8 cellular contexts compared by ENCODE assay signal in genomic region chr19:40714519-40715299, GRCh38. TPM values are rescaled to one million over a fixed set of nuclear protein-coding genes. Genes with fewer than 3 reads are reported as not detected.
A peak's percentile ranks its signal among the peaks of the same experiment; 100 is the strongest.
DNase-seq lines count a peak whose midpoint lies in the region; ATAC-seq, FAIRE-seq and TF ChIP-seq lines count a peak whose summit lies in the region.

No MANE protein-coding gene starts in this region.

- H3K4me1 ChIP-seq in pancreas (peaks cover 1 to 8% (median 7%) of the 10 kb centered on the region in 3 donors), thymus (ENCODE audit: control insufficient read depth, insufficient read depth, low read length) (peaks cover 42% of the 10 kb centered on the region)

- intact Hi-C loops in Right ventricle myocardium superior (cut with DNase I), result no loop called here
- intact Hi-C loops in pancreas (cut with DNase I), result no loop called here

- TF ChIP-seq CTCF in SU-DHL-6 (IDR thresholded peaks at IDR 0.05; ENCODE audit: insufficient read depth, low read length, poor library complexity, severe bottlenecking) (no peak), pancreas (IDR thresholded peaks at IDR 0.05) (no peak)

- no peaks in the 10 kb centered on the region for H3K9me2 ChIP-seq in SU-DHL-6 (replicated peaks; ENCODE audit: insufficient read depth, low read length)

- peak overlapping the region; percentile 86 for H3K4me2 ChIP-seq in SU-DHL-6 (ENCODE audit: low read depth, low read length, poor library complexity, severe bottlenecking)

- peaks cover 19% of the 10 kb centered on the region for H3F3A ChIP-seq in SU-DHL-6 (ENCODE audit: insufficient read depth)

- H3K4me3 ChIP-seq in SU-DHL-6 (ENCODE audit: insufficient read depth, low read length, poor library complexity, severe bottlenecking), result peak overlapping the region; percentile 69
- peak overlapping the region; percentile 14 to 86 (median 50) for H3K4me3 ChIP-seq in pancreas
- peak overlapping the region; percentile 91 for H3K4me3 ChIP-seq in thymus (ENCODE audit: low read length)

- H3K36me3 ChIP-seq in SU-DHL-6 (ENCODE audit: low read length) (no peaks in the 10 kb centered on the region), pancreas (peaks cover 0 to 3% (median 0%) of the 10 kb centered on the region in 3 donors), thymus (ENCODE audit: control insufficient read depth, insufficient read depth) (peaks cover 3% of the 10 kb centered on the region)

- H4K20me1 ChIP-seq in SU-DHL-6 (ENCODE audit: low read depth, low read length), result no peaks in the 10 kb centered on the region

- peak overlapping the region; percentile 44 for H2AFZ ChIP-seq in SU-DHL-6 (ENCODE audit: low read depth, low read length, severe bottlenecking)

- H3K27me3 ChIP-seq in SU-DHL-6 (ENCODE audit: low read length) (no peaks in the 10 kb centered on the region), pancreas (no peaks in the 10 kb centered on the region), thymus (ENCODE audit: control insufficient read depth, insufficient read depth) (no peaks in the 10 kb centered on the region)

- FAIRE-seq in pancreas (lab: Jason Lieb, UNC), result no peak

- H3K27ac ChIP-seq in SU-DHL-6 (ENCODE audit: low read depth, low read length) (peak overlapping the region; percentile 77), pancreas (peak overlapping the region; percentile 92 to 97 (median 94)), thymus (ENCODE audit: low read depth) (peak overlapping the region; percentile 94)

- DNase-seq in GM04503 (ENCODE audit: low read depth), result peak; percentile 62
- DNase-seq in NCI-H1105 treated with DMSO at 0.1 percent for 48 hours (lab: John Stamatoyannopoulos, UW), result peak; percentile 94
- peak; percentile 80 for DNase-seq in activated naive CD8-positive, alpha-beta T cell treated with anti-CD3 and anti-CD28 coated beads, Interleukin-2, amount 50 U/mL, for 16 hours (ENCODE audit: low read depth, low spot score)
- peak; percentile 97 for DNase-seq in Right ventricle myocardium superior
- DNase-seq in pancreas, result peak; percentile 91 to 97 (median 92)

- ATAC-seq in HG02588 (IDR thresholded peaks at IDR 0.05; ENCODE audit: unreplicated experiment), result peak; percentile 47
- peak; percentile 80 for ATAC-seq in Right ventricle myocardium superior (ENCODE audit: poor library complexity)
- ATAC-seq in pancreas, result peak; percentile 68 to 81 (median 76)

- H3K79me2 ChIP-seq in SU-DHL-6 (ENCODE audit: insufficient read depth, low read length), result peaks cover 21% of the 10 kb centered on the region

- 1 to 5% methylated on average over 28 to 31 of the region's 31 CpGs for WGBS in pancreas, 2 donors
- WGBS in thymus, result 2% methylated on average over 31 of the region's 31 CpGs

- peak overlapping the region; percentile 67 for H3K9ac ChIP-seq in SU-DHL-6 (ENCODE audit: low read length)

- H3K9me3 ChIP-seq in SU-DHL-6 (ENCODE audit: insufficient read depth, low read length) (no peaks in the 10 kb centered on the region), pancreas (no peaks in the 10 kb centered on the region), thymus (ENCODE audit: control insufficient read depth) (no peaks in the 10 kb centered on the region)

RNA-seq across cellular contexts. Expression of gene COQ8B, which starts 2.0 kb away (rescaled TPM):
- total RNA-seq in Right ventricle myocardium superior (36.1 TPM), pancreas (10 to 100 TPM; 12.7 to 28.6 (median 16.3) TPM)
- polyA plus RNA-seq in pancreas (10 to 100 TPM; 41.5 to 44.2 TPM), thymus (40.1 TPM)

RNA-seq across cellular contexts. Expression of gene ITPKC, which starts 2.2 kb away (rescaled TPM):
- total RNA-seq in Right ventricle myocardium superior (14.7 TPM), pancreas (10 to 100 TPM in 3 of 6 donors, 1 to 10 TPM in 3; 6.9 to 12.6 (median 9.2) TPM)
- polyA plus RNA-seq in pancreas (10 to 100 TPM; 14.5 to 20.4 TPM), thymus (35.5 TPM)

RNA-seq across cellular contexts. Expression of gene NUMBL, which starts 24.3 kb away (rescaled TPM):
- total RNA-seq in Right ventricle myocardium superior, result 13.5 TPM
- total RNA-seq in pancreas, result 10 to 100 TPM in 1 of 6 donors, 1 to 10 TPM in 5; 3.2 to 19.1 (median 6.7) TPM
- polyA plus RNA-seq in pancreas, result 10 to 100 TPM; 14.7 to 16.2 TPM
- polyA plus RNA-seq in thymus, result 15.3 TPM

RNA-seq across cellular contexts. Expression of gene ACTMAP, which starts 35.6 kb away (rescaled TPM):
- total RNA-seq in Right ventricle myocardium superior (5.2 TPM), pancreas (1 to 10 TPM; 3.2 to 6.3 (median 4.2) TPM)
- polyA plus RNA-seq in pancreas (10 to 100 TPM in 1 of 2 donors, 1 to 10 TPM in 1; 6.1 to 10.1 TPM), thymus (7.4 TPM)

RNA-seq across cellular contexts. Expression of gene SNRPA, which starts 36.3 kb away (rescaled TPM):
- total RNA-seq in Right ventricle myocardium superior, result 27.7 TPM
- total RNA-seq in pancreas, result 10 to 100 TPM; 18.9 to 33.0 (median 23.7) TPM
- polyA plus RNA-seq in pancreas, result 10 to 100 TPM; 28.0 to 32.0 TPM
- polyA plus RNA-seq in thymus, result 58.4 TPM

Comparison
In these comparisons a context has a peak if more than half of its experiments do, and no peak if none do; other contexts are left out.
1. Peak in every context shown above with its lines: DNase-seq, ATAC-seq, H3K4me3 ChIP-seq and H3K27ac ChIP-seq.